In genomic region chr3:12965999-12966846, GRCh38 we compare ENCODE assay signal across 8 cellular contexts.
DNase-seq lines count a peak whose midpoint lies in the region; ATAC-seq and TF ChIP-seq lines count a peak whose summit lies in the region.

No MANE protein-coding gene starts in this region.

- H3K9me3 ChIP-seq in ectodermal cell (ENCODE audit: control insufficient read depth, low read length): no peaks in the 10 kb centered on the region

- no peaks in the 10 kb centered on the region for H3K36me3 ChIP-seq in ectodermal cell (ENCODE audit: control insufficient read depth, insufficient read depth, low read length)

- peaks cover 92% of the 10 kb centered on the region for H3K4me1 Mint-ChIP-seq in nephron

- WGBS in ectodermal cell, 2 experiments: 81 to 85% methylated on average over 11 of the region's 11 CpGs

- ATAC-seq in GM18909 (IDR thresholded peaks at IDR 0.05; ENCODE audit: poor library complexity, unreplicated experiment): no peak

- H3K4me3 ChIP-seq in AG10803 (ENCODE audit: low read length) (peak overlapping the region; percentile 90), ectodermal cell (ENCODE audit: insufficient read depth, low read depth, low read length) (peak overlapping the region; percentile 71)

- no peaks in the 10 kb centered on the region for H3K27me3 ChIP-seq in ectodermal cell (ENCODE audit: control insufficient read depth, insufficient read depth, low read length, poor library complexity, severe bottlenecking)

- H3K4me3 Mint-ChIP-seq in nephron: peak overlapping the region; percentile 95 to 100 (median 98)

- H3K27ac ChIP-seq in ectodermal cell (ENCODE audit: insufficient read depth, low read depth, low read length, poor library complexity, severe bottlenecking): no peak overlapping the region

- TF ChIP-seq CTCF in AG10803 (conservative IDR thresholded peaks at IDR 0.05; ENCODE audit: low read length) (no peak; the same call in 1 of the 2 replicates), nephron (IDR thresholded peaks at IDR 0.05; ENCODE audit: unreplicated experiment in 3 of 3) (no peak)

- H3K27ac Mint-ChIP-seq in nephron: peak overlapping the region; percentile 88 to 96 (median 89)

- H3K4me1 ChIP-seq in ectodermal cell (ENCODE audit: control insufficient read depth, insufficient read depth, low read length): peaks cover 36% of the 10 kb centered on the region

- H3K36me3 Mint-ChIP-seq in nephron (ENCODE audit: low read depth): no peaks in the 10 kb centered on the region

- H3K9me3 Mint-ChIP-seq in nephron: no peaks in the 10 kb centered on the region

- H3K27me3 Mint-ChIP-seq in nephron (ENCODE audit: low read depth): no peaks in the 10 kb centered on the region

- DNase-seq in AG10803 (ENCODE audit: low read depth) (no peak), NCI-H2227 (lab: John Stamatoyannopoulos, UW; ENCODE audit: unreplicated experiment) (peak; percentile 48), cerebellar nuclear complex (lab: John Stamatoyannopoulos, UW) (no peak), NOMO-1 treated with dmso at 0.1 percent for 144 hours (lab: John Stamatoyannopoulos, UW; ENCODE audit: unreplicated experiment) (no peak)
- no peak for DNase-seq in stimulated activated CD4-positive, alpha-beta T cell treated with anti-CD3 and anti-CD28 coated beads, Interleukin-1b, Interleukin-23, amount 100 ng/mL, for 48 hours
